In the genomic region with DNA sequence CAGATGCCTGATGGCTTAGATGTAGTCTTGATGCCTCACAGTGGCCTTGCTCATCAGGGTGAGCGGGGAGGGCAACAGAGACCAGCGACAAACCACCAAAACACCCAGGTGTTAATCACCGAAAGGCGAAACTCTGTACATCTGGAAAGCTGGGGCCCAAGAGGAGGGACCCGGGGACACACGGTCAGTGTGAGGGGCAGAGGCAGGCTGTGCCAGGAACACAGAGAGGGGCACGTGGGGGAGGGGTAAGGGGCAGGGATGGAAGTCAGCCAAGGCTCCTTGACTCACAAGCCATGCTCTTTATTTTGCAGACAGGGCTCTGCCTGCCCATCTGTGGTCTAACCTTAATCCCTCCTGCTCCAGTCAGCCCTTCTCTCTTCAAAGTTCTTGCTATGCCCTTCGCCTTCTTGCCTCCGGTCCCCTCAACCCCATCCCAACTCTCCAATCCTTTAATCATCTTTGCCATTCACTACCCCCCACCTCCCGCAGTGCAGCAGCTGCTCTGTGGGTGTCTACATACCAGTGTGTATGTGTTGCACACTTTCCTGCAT, we compare ENCODE assay signal across 9 cellular contexts. TPM values are rescaled to one million over a fixed set of nuclear protein-coding genes. Genes with fewer than 3 reads are reported as not detected.
DNase-seq lines count a peak whose midpoint lies in the region; ATAC-seq and TF ChIP-seq lines count a peak whose summit lies in the region.
"Had no signal": no experiment of that assay in that cellular context is flagged by ENCODE, and none has a peak within 500 bp of the region (broad histone marks: within the 10 kb centered on the region; RNA-seq: fewer than 3 reads in every experiment).

No MANE protein-coding gene starts in this region.

- H3K36me3 ChIP-seq in left lung (no peaks in the 10 kb centered on the region), tibial nerve (no peaks in the 10 kb centered on the region)

- peak overlapping the region; percentile 41 for H3K27ac Mint-ChIP-seq in activated naive CD4-positive, alpha-beta T cell treated with anti-CD3 and anti-CD28 coated beads for 36 hours
- H3K27ac Mint-ChIP-seq in activated B cell treated with CpG ODN at 0.5 μM for 24 hours = peak overlapping the region; percentile 82

- no peaks in the 10 kb centered on the region for H3K9me3 Mint-ChIP-seq in activated naive CD4-positive, alpha-beta T cell treated with anti-CD3 and anti-CD28 coated beads for 36 hours
- no peaks in the 10 kb centered on the region for H3K9me3 Mint-ChIP-seq in activated B cell treated with CpG ODN at 0.5 μM for 24 hours

- H3K36me3 Mint-ChIP-seq in activated naive CD4-positive, alpha-beta T cell treated with anti-CD3 and anti-CD28 coated beads for 36 hours (ENCODE audit: low read depth) = no peaks in the 10 kb centered on the region
- peaks cover 51% of the 10 kb centered on the region for H3K36me3 Mint-ChIP-seq in activated B cell treated with CpG ODN at 0.5 μM for 24 hours (ENCODE audit: low read depth)

- H3K27me3 ChIP-seq in left lung (no peaks in the 10 kb centered on the region), tibial nerve (no peaks in the 10 kb centered on the region)

- CTCF ChIA-PET in activated naive CD4-positive, alpha-beta T cell treated with anti-CD3 and anti-CD28 coated beads for 36 hours (lab: Charles Lee) = interaction anchor here (2.0 to 18.1 kb wide), 2 partner anchors 13 to 111 kb away, joined by 5 to 306 read pairs; no protein-coding TSS in a partner anchor
- CTCF ChIA-PET in activated B cell treated with CpG ODN at 0.5 μM for 24 hours (lab: Charles Lee) = interaction anchor here (1.6 to 1.7 kb wide), 2 partner anchors 16 to 112 kb away, joined by 7 to 14 read pairs; no protein-coding TSS in a partner anchor

- no peak for TF ChIP-seq EP300 in tibial nerve (IDR thresholded peaks at IDR 0.05)

- H3K4me3 ChIP-seq in left lung (no peak overlapping the region), tibial nerve (peak overlapping the region in 2 of 4 donors; percentile 13 to 92)

- no peak overlapping the region for H3K4me3 Mint-ChIP-seq in activated naive CD4-positive, alpha-beta T cell treated with anti-CD3 and anti-CD28 coated beads for 36 hours
- peak overlapping the region; percentile 94 for H3K4me3 Mint-ChIP-seq in activated B cell treated with CpG ODN at 0.5 μM for 24 hours

- DNase-seq in activated naive CD4-positive, alpha-beta T cell treated with anti-CD3 and anti-CD28 coated beads for 36 hours = peak; percentile 11
- no peak for DNase-seq in activated naive CD4-positive, alpha-beta T cell treated with anti-CD3 and anti-CD28 coated beads, Interleukin-2, amount 50 U/mL, for 16 hours
- DNase-seq in activated B cell treated with CpG ODN at 0.5 μM for 24 hours = no peak
- no peak for DNase-seq in left lung
- DNase-seq in tibial nerve (ENCODE audit: low spot score in 2 of 2) = no peak
- no peak for DNase-seq in NCI-H1105 (lab: John Stamatoyannopoulos, UW)
- no peak for DNase-seq in islet precursor cell

- TF ChIP-seq POLR2A in tibial nerve (IDR thresholded peaks at IDR 0.05) = no peak

- WGBS in tibial nerve, 2 donors = 41 to 42% methylated on average over 10 of the region's 10 CpGs

- H3K27me3 Mint-ChIP-seq in activated naive CD4-positive, alpha-beta T cell treated with anti-CD3 and anti-CD28 coated beads for 36 hours (ENCODE audit: low read depth) = no peaks in the 10 kb centered on the region
- no peaks in the 10 kb centered on the region for H3K27me3 Mint-ChIP-seq in activated B cell treated with CpG ODN at 0.5 μM for 24 hours

- peaks cover 74% of the 10 kb centered on the region for H3K4me1 Mint-ChIP-seq in activated naive CD4-positive, alpha-beta T cell treated with anti-CD3 and anti-CD28 coated beads for 36 hours (ENCODE audit: low read depth)
- H3K4me1 Mint-ChIP-seq in activated B cell treated with CpG ODN at 0.5 μM for 24 hours = peaks cover 77% of the 10 kb centered on the region

- intact Hi-C loops in activated naive CD4-positive, alpha-beta T cell treated with anti-CD3 and anti-CD28 coated beads for 36 hours (cut with micrococcal nuclease) = no loop called here
- intact Hi-C loops in activated B cell treated with CpG ODN at 0.5 μM for 24 hours (cut with micrococcal nuclease) (no loop called here), left lung (cut with DNase I) (no loop called here)

- ATAC-seq in activated B cell treated with CpG ODN at 0.5 μM for 24 hours (ENCODE audit: low read depth) (no peak), left lung (no peak), HG03039 (IDR thresholded peaks at IDR 0.05; ENCODE audit: unreplicated experiment) (no peak)
- ATAC-seq: Panc1 had no signal

- H3K9me3 ChIP-seq in left lung (no peaks in the 10 kb centered on the region), tibial nerve (no peaks in the 10 kb centered on the region)

- H3K27ac ChIP-seq in left lung = peak overlapping the region; percentile 27 to 45
- peak overlapping the region in 3 of 4 donors; percentile 37 to 98 (median 37) for H3K27ac ChIP-seq in tibial nerve

- no peak for TF ChIP-seq CTCF in activated B cell treated with CpG ODN at 0.5 μM for 24 hours (IDR thresholded peaks at IDR 0.05)
- no peak for TF ChIP-seq CTCF in left lung (IDR thresholded peaks at IDR 0.05)
- TF ChIP-seq CTCF in tibial nerve (IDR thresholded peaks at IDR 0.05) = no peak

- H3K4me1 ChIP-seq in left lung (peaks cover 68 to 82% of the 10 kb centered on the region in 2 donors), tibial nerve (peaks cover 2 to 79% (median 72%) of the 10 kb centered on the region in 4 donors)

- POLR2A ChIA-PET in activated B cell treated with CpG ODN at 0.5 μM for 24 hours (lab: Charles Lee) = interaction anchor here (0.6 to 22.2 kb wide), 5 partner anchors 3 to 147 kb away, joined by 3 to 1179 read pairs (median 7); partner anchors contain the start of genes MEF2D and NAXE

RNA-seq across cellular contexts. Expression of gene MEF2D, which starts 4.3 kb away (rescaled TPM):
- 10 to 100 TPM; 28.8 to 32.8 TPM for total RNA-seq in activated naive CD4-positive, alpha-beta T cell treated with anti-CD3 and anti-CD28 coated beads for 36 hours
- 101 and 114 TPM in 2 replicates for total RNA-seq in activated B cell treated with CpG ODN at 0.5 μM for 24 hours
- total RNA-seq in left lung = 10 to 100 TPM; 45.4 to 52.8 TPM
- total RNA-seq in tibial nerve = 10 to 100 TPM; 67.5 to 84.9 (median 70.8) TPM
